8 cellular contexts compared by ENCODE assay signal in the genomic region with DNA sequence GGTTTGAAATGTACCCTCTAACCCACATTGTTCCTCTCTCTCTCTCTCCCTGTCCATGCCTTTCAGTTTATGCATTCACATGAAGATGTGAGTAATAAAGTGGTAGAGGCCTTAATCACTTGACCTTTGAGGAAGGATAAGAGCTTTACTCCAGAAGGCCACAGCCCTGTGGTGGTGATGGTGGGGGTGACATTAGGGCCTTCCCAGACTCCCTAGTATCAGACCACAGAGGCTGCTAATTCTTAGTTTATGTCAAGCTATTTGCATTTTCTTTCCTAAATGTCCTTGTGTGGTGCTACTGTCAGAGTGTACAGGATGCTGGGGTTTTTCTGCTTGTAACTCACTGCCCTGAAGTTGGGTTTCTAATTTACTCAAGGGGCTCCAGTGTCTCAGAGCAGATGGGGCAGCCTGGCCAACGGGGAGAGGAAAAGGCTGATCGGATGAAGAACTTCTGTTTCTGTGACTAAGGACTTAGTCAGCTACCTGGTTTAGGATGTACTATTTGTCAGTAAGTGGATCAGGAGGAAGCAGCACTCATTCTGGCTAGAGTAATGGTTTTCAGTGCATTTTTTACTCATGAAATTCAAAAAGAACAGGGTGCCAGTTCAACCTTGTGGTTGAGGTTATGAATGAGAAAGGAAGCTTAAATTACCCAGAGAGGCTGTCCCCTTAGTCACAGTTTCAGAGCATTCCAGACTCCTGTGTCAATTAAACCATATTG.
A peak's percentile ranks its signal among the peaks of the same experiment; 100 is the strongest.
DNase-seq lines count a peak whose midpoint lies in the region; ATAC-seq and TF ChIP-seq lines count a peak whose summit lies in the region.

No MANE protein-coding gene starts in this region.

- intact Hi-C loops in left ventricle myocardium superior (cut with micrococcal nuclease) (no loop called here), dorsolateral prefrontal cortex (cut with DNase I) (no loop called here)

- H3K36me3 Mint-ChIP-seq in activated T-cell treated with anti-CD3 and anti-CD28 coated beads, Interleukin-2, amount 50 U/mL, for 4 hours (ENCODE audit: insufficient read depth): no peaks in the 10 kb centered on the region
- no peaks in the 10 kb centered on the region for H3K36me3 Mint-ChIP-seq in osteocyte (ENCODE audit: unreplicated experiment)

- TF ChIP-seq CTCF in osteocyte (IDR thresholded peaks at IDR 0.05) (no peak), dorsolateral prefrontal cortex (IDR thresholded peaks at IDR 0.05 in 54 of 56, conservative IDR thresholded peaks at IDR 0.05 in 2 of 56; ENCODE audit: low read depth in 1 of 56, partially characterized antibody in 56 of 56) (no peak)

- peaks cover 0 to 55% (median 9%) of the 10 kb centered on the region in 45 donors for H3K27me3 ChIP-seq in dorsolateral prefrontal cortex

- H3K4me3 ChIP-seq in dorsolateral prefrontal cortex: no peak overlapping the region

- H3K27ac ChIP-seq in dorsolateral prefrontal cortex: no peak overlapping the region

- peak overlapping the region; percentile 92 for H3K27ac Mint-ChIP-seq in osteocyte (ENCODE audit: unreplicated experiment)

- ATAC-seq in GM19438 (IDR thresholded peaks at IDR 0.05; ENCODE audit: low read depth, unreplicated experiment) (peak; percentile 89), HG03442 (IDR thresholded peaks at IDR 0.05; ENCODE audit: unreplicated experiment) (peak; percentile 84), left ventricle myocardium superior (no peak)
- peak; percentile 88 to 91 for ATAC-seq in activated T-cell treated with anti-CD3 and anti-CD28 coated beads, Interleukin-2, amount 50 U/mL, for 4 hours

- peaks cover 47% of the 10 kb centered on the region for H3K4me1 Mint-ChIP-seq in activated T-cell treated with anti-CD3 and anti-CD28 coated beads, Interleukin-2, amount 50 U/mL, for 4 hours (ENCODE audit: low read depth)
- H3K4me1 Mint-ChIP-seq in osteocyte (ENCODE audit: unreplicated experiment): peaks cover 32% of the 10 kb centered on the region

- DNase-seq in AG08395 (ENCODE audit: low spot score) (peak; percentile 81), osteocyte (ENCODE audit: extremely low spot score, unreplicated experiment) (no peak), left ventricle myocardium superior (no peak), dorsolateral prefrontal cortex (no peak), COR-L47 (lab: John Stamatoyannopoulos, UW) (no peak)
- peak; percentile 10 for DNase-seq in activated T-cell treated with anti-CD3 and anti-CD28 coated beads, Interleukin-2, amount 50 U/mL, for 4 hours

- H3K4me3 Mint-ChIP-seq in activated T-cell treated with anti-CD3 and anti-CD28 coated beads, Interleukin-2, amount 50 U/mL, for 4 hours: peak overlapping the region; percentile 62
- peak overlapping the region; percentile 41 for H3K4me3 Mint-ChIP-seq in osteocyte (ENCODE audit: unreplicated experiment)

- H3K27me3 Mint-ChIP-seq in activated T-cell treated with anti-CD3 and anti-CD28 coated beads, Interleukin-2, amount 50 U/mL, for 4 hours (ENCODE audit: low read depth): no peaks in the 10 kb centered on the region
- no peaks in the 10 kb centered on the region for H3K27me3 Mint-ChIP-seq in osteocyte (ENCODE audit: unreplicated experiment)

- H3K9me3 Mint-ChIP-seq in activated T-cell treated with anti-CD3 and anti-CD28 coated beads, Interleukin-2, amount 50 U/mL, for 4 hours: no peaks in the 10 kb centered on the region
- H3K9me3 Mint-ChIP-seq in osteocyte (ENCODE audit: unreplicated experiment): no peaks in the 10 kb centered on the region

Comparison
In these comparisons a context has a peak if more than half of its experiments do, and no peak if none do; other contexts are left out.
1. DNase-seq: peak in AG08395 (single experiment) and activated T-cell treated with anti-CD3 and anti-CD28 coated beads, Interleukin-2, amount 50 U/mL, for 4 hours (single experiment); none in osteocyte (single experiment), left ventricle myocardium superior (single experiment), dorsolateral prefrontal cortex (0 of 10) and COR-L47 (single experiment).